Comparison of ENCODE assay signal across 8 cellular contexts in genomic region chr2:195659114-195659513, GRCh38. TPM values are rescaled to one million over a fixed set of nuclear protein-coding genes. Genes with fewer than 3 reads are reported as not detected.
DNase-seq lines count a peak whose midpoint lies in the region; ATAC-seq and TF ChIP-seq lines count a peak whose summit lies in the region.

No MANE protein-coding gene starts in this region.

- H3K4me3 ChIP-seq in heart left ventricle (peak overlapping the region in 10 of 12 donors; percentile 67 to 96 (median 93)), esophagus squamous epithelium (peak overlapping the region in 3 of 4 donors; percentile 87 to 95 (median 90)), spleen (peak overlapping the region; percentile 56 to 91 (median 74))

- H3K9me3 ChIP-seq in heart left ventricle (no peaks in the 10 kb centered on the region), esophagus squamous epithelium (no peaks in the 10 kb centered on the region), spleen (no peaks in the 10 kb centered on the region)

- peaks cover 0 to 4% of the 10 kb centered on the region in 2 donors for H3K27me3 Mint-ChIP-seq in T-cell

- no peaks in the 10 kb centered on the region for H3K9me3 Mint-ChIP-seq in T-cell

- H3K4me1 ChIP-seq in heart left ventricle, result peaks cover 0 to 49% (median 15%) of the 10 kb centered on the region in 12 donors
- peaks cover 0 to 39% (median 17%) of the 10 kb centered on the region in 3 donors for H3K4me1 ChIP-seq in esophagus squamous epithelium
- peaks cover 23 to 73% (median 59%) of the 10 kb centered on the region in 6 donors for H3K4me1 ChIP-seq in spleen

- peaks cover 19% of the 10 kb centered on the region for H3K36me3 Mint-ChIP-seq in T-cell

- TF ChIP-seq CTCF in heart left ventricle (IDR thresholded peaks at IDR 0.05) (no peak), esophagus squamous epithelium (IDR thresholded peaks at IDR 0.05) (no peak), spleen (IDR thresholded peaks at IDR 0.05 in 8 of 11, conservative IDR thresholded peaks at IDR 0.05 in 3 of 11) (no peak)

- H3K4me1 Mint-ChIP-seq in T-cell, result peaks cover 39 to 68% (median 42%) of the 10 kb centered on the region in 3 donors

- intact Hi-C loops in heart left ventricle (cut with DNase I), result loop anchor here in 5 of 10 donors (2.0 to 10.0 kb wide), 7 partner anchors 72 to 408 kb away; partner anchors contain the start of gene DNAH7 (in 2 of the 5)
- intact Hi-C loops in Right ventricle myocardium superior (cut with DNase I), result loop anchor here (5.0 kb wide), 1 partner anchor 82 kb away; no protein-coding TSS in a partner anchor
- intact Hi-C loops in esophagus squamous epithelium (cut with DNase I), result no loop called here
- intact Hi-C loops in spleen (cut with DNase I; ENCODE audit: low total_unique reads), result loop anchor here (10.0 kb wide), 1 partner anchor 154 kb away; no protein-coding TSS in a partner anchor
- intact Hi-C loops in sciatic nerve (cut with DNase I), result no loop called here

- peak overlapping the region; percentile 87 to 99 (median 97) for H3K4me3 Mint-ChIP-seq in T-cell

- WGBS in heart left ventricle, 4 donors, result 29 to 39% (median 36%) methylated on average over 5 of the region's 5 CpGs
- 29 to 35% methylated on average over 5 of the region's 5 CpGs for WGBS in esophagus squamous epithelium, 2 donors
- 12 to 21% (median 19%) methylated on average over 5 of the region's 5 CpGs for WGBS in spleen, 5 donors

- H3K27ac ChIP-seq in heart left ventricle (peak overlapping the region in 9 of 12 donors; percentile 22 to 99 (median 99)), esophagus squamous epithelium (peak overlapping the region in 2 of 4 donors; percentile 94 to 99), spleen (peak overlapping the region; percentile 99 to 100 (median 100))

- DNase-seq in heart left ventricle (no peak), Right ventricle myocardium superior (no peak), T-cell (peak in 6 of 34 experiments; percentile 7 to 30 (median 8)), esophagus squamous epithelium (lab: John Stamatoyannopoulos, UW) (no peak), spleen (no peak), sciatic nerve (ENCODE audit: low spot score) (no peak), retina (no peak), left lobe of liver (ENCODE audit: low spot score) (no peak)

- POLR2A ChIA-PET in T-cell (lab: Charles Lee), result interaction anchor here (0.6 to 1.7 kb wide), 8 partner anchors 8 to 1794 kb away, joined by 3 to 9 read pairs (median 4); no protein-coding TSS in a partner anchor

- CTCF ChIA-PET in T-cell (lab: Charles Lee), result interaction anchor here (1.0 to 3.0 kb wide), 14 partner anchors 8 to 621 kb away, joined by 3 to 110 read pairs (median 4); no protein-coding TSS in a partner anchor

- no peaks in the 10 kb centered on the region for H3K27me3 ChIP-seq in heart left ventricle
- no peaks in the 10 kb centered on the region for H3K27me3 ChIP-seq in esophagus squamous epithelium
- no peaks in the 10 kb centered on the region for H3K27me3 ChIP-seq in spleen (replicated peaks in 1 of 7)

- TF ChIP-seq POLR2A in heart left ventricle (IDR thresholded peaks at IDR 0.05), result no peak
- peak in 1 of 4 donors; percentile 15 for TF ChIP-seq POLR2A in esophagus squamous epithelium (IDR thresholded peaks at IDR 0.05)
- TF ChIP-seq POLR2A in spleen (IDR thresholded peaks at IDR 0.05), result peak in 1 of 3 donors; percentile 24

- ATAC-seq in heart left ventricle (no peak), Right ventricle myocardium superior (ENCODE audit: poor library complexity) (no peak), T-cell (replicated peaks in 1 of 4) (peak in 2 of 4 experiments; percentile 2 to 39), sciatic nerve (no peak), left lobe of liver (no peak)

- H3K36me3 ChIP-seq in heart left ventricle, result no peaks in the 10 kb centered on the region
- H3K36me3 ChIP-seq in esophagus squamous epithelium, result no peaks in the 10 kb centered on the region
- H3K36me3 ChIP-seq in spleen, result no peaks in the 10 kb centered on the region

- H3K27ac Mint-ChIP-seq in T-cell, result peak overlapping the region; percentile 99 to 100

RNA-seq across cellular contexts. Expression of gene SLC39A10, which starts 2.1 kb away (rescaled TPM):
- total RNA-seq in heart left ventricle, result 10 to 100 TPM in 4 of 9 donors, 1 to 10 TPM in 5; 4.0 to 18.2 (median 9.2) TPM
- 10 to 100 TPM in 1 of 2 donors, 1 to 10 TPM in 1; 3.1 to 10.2 TPM for polyA plus RNA-seq in heart left ventricle
- 9.6 TPM for total RNA-seq in Right ventricle myocardium superior
- total RNA-seq in T-cell, result 10 to 100 TPM; 49.8 to 81.7 (median 79.5) TPM
- 10 to 100 TPM in 2 of 4 donors, 1 to 10 TPM in 2; 2.0 to 15.3 (median 9.3) TPM for total RNA-seq in esophagus squamous epithelium
- total RNA-seq in spleen, result 10 to 100 TPM; 47.7 to 78.1 (median 60.7) TPM
- polyA plus RNA-seq in spleen, result 10 to 100 TPM in 1 of 3 donors, 1 to 10 TPM in 2; 7.9 to 14.4 (median 8.3) TPM
- total RNA-seq in sciatic nerve, result 40.7 TPM
- total RNA-seq in left lobe of liver, result 5.6 TPM

Comparison
In these comparisons a context has a peak if more than half of its experiments do, and no peak if none do; other contexts are left out.
1. intact Hi-C loops: an anchor here in Right ventricle myocardium superior (5.0 kb wide) and spleen (10.0 kb wide); none called in esophagus squamous epithelium and sciatic nerve.